Comparison of ENCODE assay signal across 1 cellular context in genomic region chr11:82889133-82890001, GRCh38.
A peak's percentile ranks its signal among the peaks of the same experiment; 100 is the strongest.
TF ChIP-seq lines count a peak whose summit lies in the region.

No MANE protein-coding gene starts in this region.

TF ChIP-seq in K562, 482 proteins besides CTCF, POLR2A, EP300 and RAD21 (continued from another document):
- TF ChIP-seq VEZF1 (CRISPR knock-in tag; IDR thresholded peaks at IDR 0.05) (peak; percentile 13; the same call in 1 of the 2 replicates), MTA1 (IDR thresholded peaks at IDR 0.05; ENCODE audit: borderline replicate concordance) (peak; percentile 70; the same call in 1 of the 2 replicates), ZNF263 (CRISPR knock-in tag; IDR thresholded peaks at IDR 0.05; ENCODE audit: borderline replicate concordance) (peak; percentile 88), SPI1 (IDR thresholded peaks at IDR 0.05; ENCODE audit: borderline replicate concordance, low read depth, low read length) (0 out of 2 replicates have a peak, but pooled peaks have one; percentile 43), ETV5 (CRISPR knock-in tag; IDR thresholded peaks at IDR 0.05; ENCODE audit: low read depth) (0 out of 2 replicates have a peak, but pooled peaks have one; percentile 40), ZFP1 (CRISPR knock-in tag; IDR thresholded peaks at IDR 0.05) (no peak), ETV6 (IDR thresholded peaks at IDR 0.05; ENCODE audit: borderline replicate concordance in 1 of 2, low read depth in 2 of 2, low read length in 1 of 2) (peak in 1 of 2 experiments; percentile 70; a peak in 2 of 4 replicates), ETV6 (CRISPR knock-in tag; IDR thresholded peaks at IDR 0.05; ENCODE audit: borderline replicate concordance) (no peak), TCF3 (CRISPR knock-in tag; IDR thresholded peaks at IDR 0.05) (peak; percentile 68), NCOR1 (IDR thresholded peaks at IDR 0.05) (0 out of 2 replicates have a peak, but pooled peaks have one; percentile 12), PBX2 (CRISPR knock-in tag; IDR thresholded peaks at IDR 0.05; ENCODE audit: low read depth) (no peak), PBX2 (tag; conservative IDR thresholded peaks at IDR 0.05; ENCODE audit: low read depth) (peak; percentile 69), PKNOX1 (IDR thresholded peaks at IDR 0.05) (peak; percentile 33; the same call in 1 of the 2 replicates), ZBTB40 (IDR thresholded peaks at IDR 0.05) (peak; percentile 59; the same call in 1 of the 2 replicates), ZBTB40 (CRISPR knock-in tag; IDR thresholded peaks at IDR 0.05) (no peak), DMBX1 (CRISPR knock-in tag; IDR thresholded peaks at IDR 0.05; ENCODE audit: borderline replicate concordance) (no peak), E4F1 (CRISPR knock-in tag; IDR thresholded peaks at IDR 0.05; ENCODE audit: borderline replicate concordance) (no peak), PTBP1 (IDR thresholded peaks at IDR 0.05; ENCODE audit: low read depth, low read length) (no peak), TSC22D4 (tag; IDR thresholded peaks at IDR 0.05) (0 out of 2 replicates have a peak, but pooled peaks have one; percentile 16), KDM1A (IDR thresholded peaks at IDR 0.05) (peak in 1 of 2 experiments; percentile 32; a peak in 1 of 4 replicates), TAF7 (tag; IDR thresholded peaks at IDR 0.05) (no peak), PRMT5 (CRISPR knock-in tag; IDR thresholded peaks at IDR 0.05) (no peak), MEIS2 (IDR thresholded peaks at IDR 0.05; ENCODE audit: partially characterized antibody) (peak; percentile 89), CBFA2T3 (IDR thresholded peaks at IDR 0.05) (peak; percentile 63)
